In genomic region chr20:38346741-38347140, GRCh38 we compare ENCODE assay signal across 23 cellular contexts. TPM values are rescaled to one million over a fixed set of nuclear protein-coding genes. Genes with fewer than 3 reads are reported as not detected.
DNase-seq lines count a peak whose midpoint lies in the region; ATAC-seq, FAIRE-seq and TF ChIP-seq lines count a peak whose summit lies in the region.
"Had no signal": no experiment of that assay in that cellular context is flagged by ENCODE, and none has a peak within 500 bp of the region (broad histone marks: within the 10 kb centered on the region; RNA-seq: fewer than 3 reads in every experiment).

No MANE protein-coding gene starts in this region.

- H3K4me1 Mint-ChIP-seq in activated naive CD8-positive, alpha-beta T cell treated with anti-CD3 and anti-CD28 coated beads for 36 hours: no peaks in the 10 kb centered on the region
- H3K4me1 Mint-ChIP-seq: IgD-negative memory B cell had no signal

- H3K4me1 ChIP-seq in liver (ENCODE audit: control insufficient read depth in 4 of 4, insufficient read depth in 4 of 4, low read length in 3 of 4) (peaks cover 5 to 77% (median 56%) of the 10 kb centered on the region in 4 donors), HepG2 (ENCODE audit: insufficient read depth, low read length) (peaks cover 35% of the 10 kb centered on the region)

- POLR2A ChIA-PET in HepG2 (lab: Yijun Ruan, JAX): no interaction called here

- TF ChIP-seq POLR2A in HepG2 (IDR thresholded peaks at IDR 0.05; ENCODE audit: insufficient read depth in 1 of 2, low read depth in 2 of 2, low read length in 2 of 2): no peak

- H3K36me3 ChIP-seq in liver (ENCODE audit: control insufficient read depth in 4 of 4, insufficient read depth in 3 of 4, low read depth in 1 of 4, low read length in 3 of 4): peaks cover 6 to 25% (median 11%) of the 10 kb centered on the region in 4 donors
- H3K36me3 ChIP-seq in HepG2 (replicated peaks in 1 of 2; ENCODE audit: control insufficient read depth in 1 of 2, insufficient read depth in 2 of 2, low read length in 2 of 2): no peaks in the 10 kb centered on the region

- H3K36me3 Mint-ChIP-seq in activated naive CD8-positive, alpha-beta T cell treated with anti-CD3 and anti-CD28 coated beads for 36 hours: no peaks in the 10 kb centered on the region

- TF ChIP-seq EP300 in HepG2 (IDR thresholded peaks at IDR 0.05; ENCODE audit: low read depth in 2 of 2, low read length in 2 of 2) (no peak), HepG2 (CRISPR knock-in tag; IDR thresholded peaks at IDR 0.05; ENCODE audit: borderline replicate concordance) (no peak)

- CTCF ChIA-PET in HepG2 (lab: Yijun Ruan, JAX; ENCODE audit: low intra/inter-chr PET ratio, low total read pairs): no interaction called here

- H4K20me1 ChIP-seq in HepG2 (ENCODE audit: insufficient read depth, low read length): no peaks in the 10 kb centered on the region

- H3K4me3 ChIP-seq in liver (ENCODE audit: low read depth in 1 of 3, low read length in 3 of 3): peak overlapping the region; percentile 67 to 90 (median 72)
- no peak overlapping the region for H3K4me3 ChIP-seq in HepG2 (replicated peaks in 1 of 3; ENCODE audit: insufficient read depth in 1 of 3, low read depth in 2 of 3, low read length in 3 of 3)
- peak overlapping the region; percentile 3 for H3K4me3 ChIP-seq in epithelial cell of proximal tubule (ENCODE audit: low read depth, low read length)

- FAIRE-seq in HepG2 (lab: Jason Lieb, UNC): no peak
- FAIRE-seq: G401.6, GM12891, GM19239 had no signal

- intact Hi-C loops in HepG2 (cut with micrococcal nuclease; ENCODE audit: unreplicated experiment): no loop called here
- intact Hi-C loops in sciatic nerve (cut with DNase I): no loop called here

- no TSS peak for BruUV-seq in HepG2 (replicated peaks; lab: Mats Ljungman, UMichigan)

- WGBS in liver: 36% methylated on average over 4 of the region's 4 CpGs
- WGBS in HepG2 (ENCODE audit: low lambda C conversion rate): 91% methylated on average over 4 of the region's 4 CpGs

- no peaks in the 10 kb centered on the region for H3K9me3 ChIP-seq in liver (ENCODE audit: control insufficient read depth in 4 of 4, low read length in 3 of 4)
- H3K9me3 ChIP-seq in HepG2 (ENCODE audit: low read length): no peaks in the 10 kb centered on the region

- no peak for TF ChIP-seq RAD21 in liver (IDR thresholded peaks at IDR 0.05)
- TF ChIP-seq RAD21 in HepG2 (CRISPR knock-in tag; IDR thresholded peaks at IDR 0.05): no peak

- H3K27me3 Mint-ChIP-seq in activated naive CD8-positive, alpha-beta T cell treated with anti-CD3 and anti-CD28 coated beads for 36 hours: peaks cover 3% of the 10 kb centered on the region
- H3K27me3 Mint-ChIP-seq: CD4-positive, alpha-beta T cell had no signal

- in situ Hi-C loops in HepG2 (cut with HindIII; ENCODE audit: extremely low pct_ligation_motif_present, low pct_unique_long_range_greater_than_20kb): no loop called here

- peak overlapping the region; percentile 95 to 98 for H3K27ac ChIP-seq in liver (ENCODE audit: low read depth in 1 of 2, low read length in 2 of 2)
- H3K27ac ChIP-seq in HepG2 (ENCODE audit: extremely low read length, insufficient read depth, low read length): no peak overlapping the region
- H3K27ac ChIP-seq: 22Rv1, HL-60, KMS-11 had no signal

- H3K4me3 Mint-ChIP-seq in activated naive CD8-positive, alpha-beta T cell treated with anti-CD3 and anti-CD28 coated beads for 36 hours: no peak overlapping the region
- H3K4me3 Mint-ChIP-seq: CD4-positive, alpha-beta T cell; IgD-negative memory B cell had no signal

- DNase-seq in HepG2 (ENCODE audit: low spot score): no peak
- no peak for DNase-seq in epithelial cell of proximal tubule (ENCODE audit: low read depth)
- no peak for DNase-seq in sciatic nerve (ENCODE audit: low spot score)
- no peak for DNase-seq in NCI-H2196 treated with DMSO at 0.1 percent for 48 hours (lab: John Stamatoyannopoulos, UW; ENCODE audit: unreplicated experiment)
- DNase-seq in activated naive CD8-positive, alpha-beta T cell treated with anti-CD3 and anti-CD28 coated beads for 36 hours: no peak
- no peak for DNase-seq in omental fat pad (ENCODE audit: low spot score)
- DNase-seq: AML-193; C1 segment of cervical spinal cord; Calu3; CD4-positive, alpha-beta T cell; DMS79 treated with DMSO at 0.1 percent for 48 hours; EL; GOT3; HCEC 1CT had no signal

- H3K9ac ChIP-seq in liver (ENCODE audit: low read depth in 1 of 2, low read length in 2 of 2) (peak overlapping the region; percentile 89 to 93), HepG2 (ENCODE audit: insufficient read depth, low read depth, low read length) (no peak overlapping the region)
- H3K9ac ChIP-seq: KMS-11 had no signal

- no peak overlapping the region for H3K27ac Mint-ChIP-seq in activated naive CD8-positive, alpha-beta T cell treated with anti-CD3 and anti-CD28 coated beads for 36 hours
- H3K27ac Mint-ChIP-seq: CD4-positive, alpha-beta T cell; IgD-negative memory B cell had no signal

- H3K4me2 ChIP-seq in HepG2 (ENCODE audit: low read depth, low read length): no peak overlapping the region
- H3K4me2 ChIP-seq: KMS-11 had no signal

- ATAC-seq in HepG2 (no peak), sciatic nerve (peak; percentile 28), GM18868 (IDR thresholded peaks at IDR 0.05; ENCODE audit: unreplicated experiment) (no peak), omental fat pad (ENCODE audit: low FRiP score) (no peak)

- no peak overlapping the region for H2AFZ ChIP-seq in HepG2 (ENCODE audit: low read length)

- H3K9me3 Mint-ChIP-seq in activated naive CD8-positive, alpha-beta T cell treated with anti-CD3 and anti-CD28 coated beads for 36 hours: no peaks in the 10 kb centered on the region
- H3K9me3 Mint-ChIP-seq: CD4-positive, alpha-beta T cell; IgD-negative memory B cell had no signal

- no peak for TF ChIP-seq CTCF in liver (IDR thresholded peaks at IDR 0.05; ENCODE audit: low read depth, low read length, missing input control)
- no peak for TF ChIP-seq CTCF in HepG2 (CRISPR knock-in tag; IDR thresholded peaks at IDR 0.05)
- TF ChIP-seq CTCF in epithelial cell of proximal tubule (conservative IDR thresholded peaks at IDR 0.05; ENCODE audit: low read depth, low read length): no peak
- no peak for TF ChIP-seq CTCF in omental fat pad (IDR thresholded peaks at IDR 0.05)

- no peaks in the 10 kb centered on the region for H3K27me3 ChIP-seq in liver (ENCODE audit: control insufficient read depth in 4 of 4, insufficient read depth in 4 of 4, low read length in 3 of 4)
- peaks cover 0 to 1% of the 10 kb centered on the region in 2 experiments; a peak in 1 of 5 replicates for H3K27me3 ChIP-seq in HepG2 (ENCODE audit: control insufficient read depth in 1 of 2, insufficient read depth in 2 of 2, low read length in 2 of 2)

- H3K79me2 ChIP-seq in HepG2 (ENCODE audit: insufficient read depth, low read length): no peaks in the 10 kb centered on the region

RNA-seq across cellular contexts. Expression of gene LBP, which starts 0.5 kb away (rescaled TPM):
- total RNA-seq in liver: 1,000 to 10,000 TPM in 1 of 2 donors, 100 to 1,000 TPM in 1; 761 to 1,404 TPM
- polyA plus RNA-seq in liver: 1,000 to 10,000 TPM in 1 of 2 donors, 100 to 1,000 TPM in 1; 561 to 1,485 TPM
- 0.20 TPM in 1 of 2 replicates, not detected in the other for total RNA-seq in HepG2 (2016; rRNA removed; fragmentation: Illumina TruSeq; extraction: Trizol)
- total RNA-seq in HepG2 (2016; cell fraction: cytosol; rRNA removed; fragmentation: Illumina TruSeq; extraction: Trizol; ENCODE audit: low read depth): not detected in 2 replicates
- 0.06 TPM in 1 of 2 replicates, not detected in the other for total RNA-seq in HepG2 (2016; cell fraction: insoluble cytoplasmic fraction; rRNA removed; fragmentation: Illumina TruSeq; extraction: Trizol)
- total RNA-seq in HepG2 (2016; cell fraction: membrane; rRNA removed; fragmentation: Illumina TruSeq; extraction: Trizol): 0.09 TPM in 1 of 2 replicates, not detected in the other
- not detected in 2 replicates for total RNA-seq in HepG2 (2016; cell fraction: nucleus; rRNA removed; fragmentation: Illumina TruSeq; extraction: Trizol)
- 0.07 and 0.26 TPM in 2 replicates for polyA plus RNA-seq in HepG2 (2011; rRNA removed)
- 0.17 and 0.32 TPM in 2 replicates for polyA plus RNA-seq in HepG2 (2011; cell fraction: cytosol; rRNA removed)
- 0.08 and 0.14 TPM in 2 replicates for polyA plus RNA-seq in HepG2 (2011; cell fraction: nucleus; rRNA removed)
- 0.20 TPM in 1 of 2 replicates, not detected in the other for polyA plus RNA-seq in HepG2 (2012)
- polyA plus RNA-seq in HepG2 (2016; cell fraction: cytosol; fragmentation: Illumina TruSeq; extraction: Trizol; ENCODE audit: low read depth): 0.08 TPM in 1 of 2 replicates, not detected in the other
- polyA plus RNA-seq in HepG2 (2016; cell fraction: insoluble cytoplasmic fraction; fragmentation: Illumina TruSeq; extraction: Trizol; ENCODE audit: low read depth): not detected in 2 replicates
- polyA plus RNA-seq in HepG2 (2016; cell fraction: membrane; fragmentation: Illumina TruSeq; extraction: Trizol; ENCODE audit: low read depth): 0.10 TPM in 1 of 2 replicates, not detected in the other
- not detected in 2 replicates for polyA plus RNA-seq in HepG2 (2016; cell fraction: nucleus; fragmentation: Illumina TruSeq; extraction: Trizol; ENCODE audit: insufficient read depth, low read depth)
- 0.72 TPM in 1 of 2 replicates, not detected in the other for polyA minus RNA-seq in HepG2 (2011; rRNA and poly(A)+ RNA removed; ENCODE audit: low replicate concordance)
- not detected in 2 replicates for polyA minus RNA-seq in HepG2 (2011; cell fraction: cytosol; rRNA and poly(A)+ RNA removed)
- polyA minus RNA-seq in HepG2 (2011; cell fraction: nucleus; rRNA and poly(A)+ RNA removed): not detected in 2 replicates
- not detected in 2 replicates for total RNA-seq in epithelial cell of proximal tubule
- 0.40 TPM for total RNA-seq in sciatic nerve
- total RNA-seq in activated naive CD8-positive, alpha-beta T cell treated with anti-CD3 and anti-CD28 coated beads for 36 hours: not detected
- total RNA-seq in omental fat pad: 10 to 100 TPM in 2 of 4 donors, 1 to 10 TPM in 1, under 1 TPM in 1; 0.95 to 59.9 (median 7.0) TPM
- total RNA-seq: Calu3; CD4-positive, alpha-beta T cell had no signal
- polyA plus RNA-seq: IgD-negative memory B cell had no signal

RNA-seq across cellular contexts. Expression of gene BPI, which starts 42.8 kb away (rescaled TPM):
- total RNA-seq in liver (10 to 100 TPM in 1 of 2 donors, under 1 TPM in 1; 0.08 to 10.3 TPM), HepG2 (2016; rRNA removed; fragmentation: Illumina TruSeq; extraction: Trizol) (not detected in 2 replicates), epithelial cell of proximal tubule (not detected in 2 replicates), sciatic nerve (2.3 TPM), omental fat pad (under 1 TPM in 2 of 4 donors, not detected in 2; 0.63 to 0.74 TPM)
- polyA plus RNA-seq in liver (under 1 TPM in 1 of 2 donors, not detected in 1; 0.37 TPM), HepG2 (2011; rRNA removed) (not detected in 2 replicates)
- total RNA-seq in HepG2 (2016; cell fraction: cytosol; rRNA removed; fragmentation: Illumina TruSeq; extraction: Trizol; ENCODE audit: low read depth): not detected in 2 replicates
- total RNA-seq in HepG2 (2016; cell fraction: insoluble cytoplasmic fraction; rRNA removed; fragmentation: Illumina TruSeq; extraction: Trizol): not detected in 2 replicates
- total RNA-seq in HepG2 (2016; cell fraction: membrane; rRNA removed; fragmentation: Illumina TruSeq; extraction: Trizol): not detected in 2 replicates
- not detected in 2 replicates for total RNA-seq in HepG2 (2016; cell fraction: nucleus; rRNA removed; fragmentation: Illumina TruSeq; extraction: Trizol)
- polyA plus RNA-seq in HepG2 (2011; cell fraction: cytosol; rRNA removed): not detected in 2 replicates
- polyA plus RNA-seq in HepG2 (2011; cell fraction: nucleus; rRNA removed): not detected in 2 replicates
- not detected in 2 replicates for polyA plus RNA-seq in HepG2 (2012)
- not detected in 2 replicates for polyA plus RNA-seq in HepG2 (2016; cell fraction: cytosol; fragmentation: Illumina TruSeq; extraction: Trizol; ENCODE audit: low read depth)
- polyA plus RNA-seq in HepG2 (2016; cell fraction: insoluble cytoplasmic fraction; fragmentation: Illumina TruSeq; extraction: Trizol; ENCODE audit: low read depth): not detected in 2 replicates
- not detected in 2 replicates for polyA plus RNA-seq in HepG2 (2016; cell fraction: membrane; fragmentation: Illumina TruSeq; extraction: Trizol; ENCODE audit: low read depth)
- not detected in 2 replicates for polyA plus RNA-seq in HepG2 (2016; cell fraction: nucleus; fragmentation: Illumina TruSeq; extraction: Trizol; ENCODE audit: insufficient read depth, low read depth)
- not detected in 2 replicates for polyA minus RNA-seq in HepG2 (2011; rRNA and poly(A)+ RNA removed; ENCODE audit: low replicate concordance)
- not detected in 2 replicates for polyA minus RNA-seq in HepG2 (2011; cell fraction: cytosol; rRNA and poly(A)+ RNA removed)
- not detected in 2 replicates for polyA minus RNA-seq in HepG2 (2011; cell fraction: nucleus; rRNA and poly(A)+ RNA removed)
- total RNA-seq in activated naive CD8-positive, alpha-beta T cell treated with anti-CD3 and anti-CD28 coated beads for 36 hours: not detected
- total RNA-seq: Calu3 had no signal
- polyA plus RNA-seq: IgD-negative memory B cell had no signal

Comparison
In these comparisons a context has a peak if more than half of its experiments do, and no peak if none do; other contexts are left out.
1. H3K4me3 ChIP-seq: peak in liver (3 of 3) and epithelial cell of proximal tubule (single experiment); none in HepG2 (0 of 3).
2. RNA of gene LBP, which starts 0.5 kb away (total RNA-seq): 761 to 1,404 TPM in liver; 0.95 to 59.9 TPM in omental fat pad, 0.40 TPM in sciatic nerve (single experiment), 0.06 to 0.20 TPM in HepG2, not detected in epithelial cell of proximal tubule and not detected in activated naive CD8-positive, alpha-beta T cell treated with anti-CD3 and anti-CD28 coated beads for 36 hours; every median in the first group is over 10 times any median in the second.